ENCODE assay signal across 9 cellular contexts in genomic region chrX:7941390-7942042, GRCh38. TPM values are rescaled to one million over a fixed set of nuclear protein-coding genes. Genes with fewer than 3 reads are reported as not detected.
DNase-seq lines count a peak whose midpoint lies in the region; ATAC-seq, FAIRE-seq and TF ChIP-seq lines count a peak whose summit lies in the region.
"Had no signal": no experiment of that assay in that cellular context is flagged by ENCODE, and none has a peak within 500 bp of the region (broad histone marks: within the 10 kb centered on the region; RNA-seq: fewer than 3 reads in every experiment).

No MANE protein-coding gene starts in this region.

- FAIRE-seq in H54 (lab: Jason Lieb, UNC), result no peak

- H3K36me3 ChIP-seq in H7 (replicated peaks; ENCODE audit: control insufficient read depth, insufficient read depth, low read length), result no peaks in the 10 kb centered on the region

- TF ChIP-seq CTCF in AG04449 (IDR thresholded peaks at IDR 0.05; ENCODE audit: insufficient read depth, low read length, missing control alignments) (peak; percentile 13), fibroblast of villous mesenchyme (IDR thresholded peaks at IDR 0.05; ENCODE audit: insufficient read depth, low read depth, low read length) (no peak)

- H3K4me3 ChIP-seq in AG04449 (ENCODE audit: low read depth, low read length), result no peak overlapping the region
- H3K4me3 ChIP-seq in fibroblast of villous mesenchyme (ENCODE audit: low read depth, low read length), result no peak overlapping the region
- no peak overlapping the region for H3K4me3 ChIP-seq in H7 (ENCODE audit: insufficient read depth, low read depth, low read length)

- DNase-seq in AG04449 (ENCODE audit: low read depth, low spot score), result no peak
- peak; percentile 40 for DNase-seq in NCI-H69 (lab: John Stamatoyannopoulos, UW)
- DNase-seq in fibroblast of villous mesenchyme (ENCODE audit: low read depth), result peak; percentile 7
- DNase-seq in HPDE6-E6E7 (ENCODE audit: extremely low spot score), result no peak
- DNase-seq in H54 (ENCODE audit: insufficient read length, low spot score), result no peak
- no peak for DNase-seq in H7
- DNase-seq: activated naive CD4-positive, alpha-beta T cell treated with anti-CD3 and anti-CD28 coated beads, Interleukin-2, amount 50 U/mL, for 16 hours had no signal

- TF ChIP-seq POLR2A in H54 (IDR thresholded peaks at IDR 0.05; ENCODE audit: low read depth, low read length), result no peak

- H3K27me3 ChIP-seq in H7 (ENCODE audit: control insufficient read depth, insufficient read depth, low read length), result no peaks in the 10 kb centered on the region

- POLR2A ChIA-PET in AG04449 (lab: Yijun Ruan, JAX), result no interaction called here

- CTCF ChIA-PET in AG04449 (lab: Yijun Ruan, JAX), result no interaction called here

- ATAC-seq in GM18861 (IDR thresholded peaks at IDR 0.05; ENCODE audit: unreplicated experiment) (peak; percentile 59), HG02938 (IDR thresholded peaks at IDR 0.05; ENCODE audit: unreplicated experiment) (no peak)

RNA-seq across cellular contexts. Expression of gene PNPLA4, which starts 14.3 kb away (rescaled TPM):
- total RNA-seq in fibroblast of villous mesenchyme, result 9.3 and 9.9 TPM in 2 replicates
- 18.6 and 25.0 TPM in 2 replicates for total RNA-seq in H7 (2014; rRNA removed; shearing (Covaris generic))

Comparison
In these comparisons a context has a peak if more than half of its experiments do, and no peak if none do; other contexts are left out.
1. DNase-seq: peak in NCI-H69 (single experiment) and fibroblast of villous mesenchyme (single experiment); none in AG04449 (single experiment), HPDE6-E6E7 (single experiment), H54 (single experiment) and H7 (single experiment).